Comparison of ENCODE assay signal across 8 cellular contexts in genomic region chr18:47100214-47100831, GRCh38. TPM values are rescaled to one million over a fixed set of nuclear protein-coding genes. Genes with fewer than 3 reads are reported as not detected.
A peak's percentile ranks its signal among the peaks of the same experiment; 100 is the strongest.
DNase-seq lines count a peak whose midpoint lies in the region; ATAC-seq and TF ChIP-seq lines count a peak whose summit lies in the region.

No MANE protein-coding gene starts in this region.

- no peak overlapping the region for H3K4me3 Mint-ChIP-seq in activated naive CD8-positive, alpha-beta T cell treated with anti-CD3 and anti-CD28 coated beads, Interleukin-2, amount 10 ng/mL, durations not matched to agents 7 days and 5 days

- H3K36me3 ChIP-seq in SK-N-SH (replicated peaks in 1 of 2; ENCODE audit: control insufficient read depth in 1 of 2, insufficient read depth in 2 of 2, low read length in 1 of 2) (peaks cover 0 to 23% of the 10 kb centered on the region in 2 experiments), heart left ventricle (peaks cover 0 to 26% (median 13%) of the 10 kb centered on the region in 9 donors)

- no peak for TF ChIP-seq EP300 in SK-N-SH (IDR thresholded peaks at IDR 0.05; ENCODE audit: borderline replicate concordance in 1 of 2, low read depth in 1 of 2, low read length in 1 of 2)

- TF ChIP-seq POLR2A in heart left ventricle (IDR thresholded peaks at IDR 0.05) = no peak

- H3K9me3 ChIP-seq in SK-N-SH (no peaks in the 10 kb centered on the region), heart left ventricle (no peaks in the 10 kb centered on the region)

- 54% methylated on average over 11 of the region's 12 CpGs for WGBS in SK-N-SH (ENCODE audit: low lambda C conversion rate)
- 30 to 32% (median 31%) methylated on average over 12 of the region's 12 CpGs for WGBS in heart left ventricle, 4 donors

- TF ChIP-seq RAD21 in SK-N-SH (IDR thresholded peaks at IDR 0.05; ENCODE audit: low read length) = peak; percentile 91

- DNase-seq in EL (peak; percentile 53), SK-N-SH (peak; percentile 51), heart left ventricle (peak in 3 of 5 donors; percentile 20 to 31 (median 25)), renal cortical epithelial cell (ENCODE audit: low read depth) (peak; percentile 42)
- DNase-seq in Jurkat, Clone E6-1 (ENCODE audit: low read depth, low spot score) = peak; percentile 38
- DNase-seq in activated naive CD8-positive, alpha-beta T cell treated with anti-CD3 and anti-CD28 coated beads, Interleukin-2, amount 10 ng/mL, durations not matched to agents 7 days and 5 days = peak; percentile 42

- H3K27me3 ChIP-seq in SK-N-SH (ENCODE audit: insufficient read depth) = no peaks in the 10 kb centered on the region
- H3K27me3 ChIP-seq in heart left ventricle = no peaks in the 10 kb centered on the region

- H3K9me2 ChIP-seq in SK-N-SH = no peaks in the 10 kb centered on the region

- H4K20me1 ChIP-seq in SK-N-SH (ENCODE audit: insufficient read depth) = no peaks in the 10 kb centered on the region

- no peak overlapping the region for H3K9ac ChIP-seq in SK-N-SH

- H2AFZ ChIP-seq in SK-N-SH (ENCODE audit: low read depth) = no peak overlapping the region

- H3K9me3 Mint-ChIP-seq in activated naive CD8-positive, alpha-beta T cell treated with anti-CD3 and anti-CD28 coated beads, Interleukin-2, amount 10 ng/mL, durations not matched to agents 7 days and 5 days = no peaks in the 10 kb centered on the region

- no peaks in the 10 kb centered on the region for H3K79me2 ChIP-seq in SK-N-SH (ENCODE audit: insufficient read depth)

- no peak overlapping the region for H3K4me2 ChIP-seq in SK-N-SH

- H3K36me3 Mint-ChIP-seq in activated naive CD8-positive, alpha-beta T cell treated with anti-CD3 and anti-CD28 coated beads, Interleukin-2, amount 10 ng/mL, durations not matched to agents 7 days and 5 days = no peaks in the 10 kb centered on the region

- peak; percentile 75 for TF ChIP-seq CTCF in SK-N-SH (IDR thresholded peaks at IDR 0.05)
- peak; percentile 64 to 84 (median 72) for TF ChIP-seq CTCF in heart left ventricle (IDR thresholded peaks at IDR 0.05)

- H3K27ac ChIP-seq in SK-N-SH (ENCODE audit: low read depth in 2 of 2, low read length in 1 of 2) (no peak overlapping the region), heart left ventricle (no peak overlapping the region)

- H3K27me3 Mint-ChIP-seq in activated naive CD8-positive, alpha-beta T cell treated with anti-CD3 and anti-CD28 coated beads, Interleukin-2, amount 10 ng/mL, durations not matched to agents 7 days and 5 days = no peaks in the 10 kb centered on the region

- H3K4me1 ChIP-seq in SK-N-SH (ENCODE audit: control insufficient read depth in 1 of 2, insufficient read depth in 2 of 2, low read depth in 1 of 2, low read length in 1 of 2) (no peaks in the 10 kb centered on the region), heart left ventricle (peaks cover 0 to 5% (median 0%) of the 10 kb centered on the region in 12 donors)

- H3K4me3 ChIP-seq in Jurkat, Clone E6-1 (ENCODE audit: low read length) = no peak overlapping the region
- H3K4me3 ChIP-seq in SK-N-SH (ENCODE audit: low read depth in 2 of 2, low read length in 1 of 2) = no peak overlapping the region
- no peak overlapping the region for H3K4me3 ChIP-seq in heart left ventricle

- CTCF ChIA-PET in SK-N-SH (lab: Yijun Ruan, JAX) = interaction anchor here (0.6 to 4.0 kb wide), 23 partner anchors 9 to 844 kb away, joined by 3 to 74 read pairs (median 4); no protein-coding TSS in a partner anchor

- H3K27ac Mint-ChIP-seq in activated naive CD8-positive, alpha-beta T cell treated with anti-CD3 and anti-CD28 coated beads, Interleukin-2, amount 10 ng/mL, durations not matched to agents 7 days and 5 days = no peak overlapping the region

- intact Hi-C loops in heart left ventricle (cut with DNase I) = loop anchor here (1.0 to 10.0 kb wide), 8 partner anchors 102 to 654 kb away; no protein-coding TSS in a partner anchor

- ATAC-seq in activated naive CD8-positive, alpha-beta T cell treated with anti-CD3 and anti-CD28 coated beads, Interleukin-2, amount 10 ng/mL, durations not matched to agents 7 days and 5 days (ENCODE audit: low read depth) = no peak
- ATAC-seq in heart left ventricle = peak in 3 of 4 donors; percentile 47 to 79 (median 59)
- no peak for ATAC-seq in GM21447 (IDR thresholded peaks at IDR 0.05; ENCODE audit: unreplicated experiment)
- no peak for ATAC-seq in GM21381 (IDR thresholded peaks at IDR 0.05; ENCODE audit: unreplicated experiment)

- no peaks in the 10 kb centered on the region for H3F3A ChIP-seq in SK-N-SH (replicated peaks; ENCODE audit: insufficient read depth)

- POLR2A ChIA-PET in SK-N-SH (lab: Yijun Ruan, JAX) = no interaction called here
- POLR2A ChIA-PET in activated naive CD8-positive, alpha-beta T cell treated with anti-CD3 and anti-CD28 coated beads, Interleukin-2, amount 10 ng/mL, durations not matched to agents 7 days and 5 days (lab: Charles Lee) = no interaction called here

- H3K4me1 Mint-ChIP-seq in activated naive CD8-positive, alpha-beta T cell treated with anti-CD3 and anti-CD28 coated beads, Interleukin-2, amount 10 ng/mL, durations not matched to agents 7 days and 5 days = peaks cover 2% of the 10 kb centered on the region

TF ChIP-seq in SK-N-SH, 30 proteins besides CTCF, POLR2A, EP300 and RAD21:
- peak; percentile 83 for TF ChIP-seq SMC3 (IDR thresholded peaks at IDR 0.05; ENCODE audit: low read depth, low read length)
- TF ChIP-seq CHD2 (IDR thresholded peaks at IDR 0.05; ENCODE audit: low read length, partially characterized antibody) = no peak

RNA-seq across cellular contexts. Expression of gene HDHD2, which starts 50.0 kb away (rescaled TPM):
- 43.1 TPM for polyA plus RNA-seq in Jurkat, Clone E6-1 (2012; ENCODE audit: insufficient read depth, insufficient read length)
- polyA plus RNA-seq in SK-N-SH (2012; rRNA removed) (10.5 and 10.6 TPM in 2 replicates), heart left ventricle (10 to 100 TPM; 15.8 to 28.7 TPM)
- 13.5 and 17.8 TPM in 2 replicates for polyA plus RNA-seq in SK-N-SH (2012; cell fraction: cytosol; rRNA removed)
- 8.7 and 16.0 TPM in 2 replicates for polyA plus RNA-seq in SK-N-SH (2012; cell fraction: nucleus; rRNA removed)
- 10 to 100 TPM; 37.6 to 42.2 TPM for total RNA-seq in activated naive CD8-positive, alpha-beta T cell treated with anti-CD3 and anti-CD28 coated beads, Interleukin-2, amount 10 ng/mL, durations not matched to agents 7 days and 5 days
- total RNA-seq in heart left ventricle (10 to 100 TPM; 16.8 to 50.8 (median 40.6) TPM), renal cortical epithelial cell (23.1 and 39.5 TPM in 2 replicates)

Comparison
In these comparisons a context has a peak if more than half of its experiments do, and no peak if none do; other contexts are left out.
1. ATAC-seq: peak in heart left ventricle (3 of 4); none in activated naive CD8-positive, alpha-beta T cell treated with anti-CD3 and anti-CD28 coated beads, Interleukin-2, amount 10 ng/mL, durations not matched to agents 7 days and 5 days (single experiment), GM21447 (single experiment) and GM21381 (single experiment).
2. Peak in every context shown above with its lines, with median percentiles within 50 percentile points of each other: DNase-seq.